2 cellular contexts compared by ENCODE assay signal in the genomic region with DNA sequence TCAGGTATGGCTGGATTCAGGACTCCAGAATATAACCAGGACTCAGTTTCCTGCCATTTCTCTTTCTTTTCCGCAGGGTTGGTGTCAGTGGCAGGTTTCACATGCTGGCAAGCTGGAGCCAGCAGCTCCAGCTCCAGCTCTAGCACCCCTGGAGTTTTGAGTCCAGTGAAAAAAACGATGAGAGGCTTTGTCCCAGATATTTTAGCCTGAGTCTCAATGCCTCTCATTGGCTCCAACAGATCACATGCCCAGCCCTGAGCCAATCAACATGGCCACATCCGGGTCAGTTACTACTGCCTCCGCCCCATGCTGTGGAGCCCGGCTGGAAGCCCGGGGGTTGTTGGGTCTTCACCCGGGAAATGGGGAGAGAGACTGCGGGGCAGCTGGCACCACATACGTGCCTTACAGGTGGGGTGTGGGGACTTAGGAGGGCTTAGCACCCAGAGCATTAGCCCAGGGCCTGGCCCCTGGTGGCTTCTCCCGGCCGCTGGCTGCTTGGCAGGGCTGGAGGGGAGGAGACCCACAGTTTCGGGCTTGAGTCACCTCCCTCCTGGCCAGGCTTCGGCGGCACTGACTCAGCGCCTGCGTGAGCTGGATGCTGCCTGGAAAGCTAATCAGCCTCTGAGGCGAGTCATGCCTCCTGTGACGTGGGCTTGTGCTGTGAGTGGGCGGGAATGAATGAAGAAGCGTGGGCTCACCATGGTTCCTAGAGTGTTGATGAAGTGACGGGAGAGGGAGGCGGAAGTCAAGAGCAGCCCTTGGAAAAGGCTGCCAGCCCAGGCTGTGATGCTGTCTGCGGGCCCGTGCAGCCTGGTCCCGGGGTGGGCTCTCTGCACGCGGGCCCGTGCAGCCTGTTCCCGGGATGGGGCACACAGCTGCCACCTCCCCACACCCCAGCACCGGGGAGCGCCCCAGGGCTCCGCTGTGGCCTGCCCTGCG.
TF ChIP-seq lines count a peak whose summit lies in the region.

No MANE protein-coding gene starts in this region.

TF ChIP-seq in HEK293, 187 proteins besides CTCF, POLR2A, EP300 and RAD21 (continued from another document and continues in another):
- TF ChIP-seq, protein P1, sequence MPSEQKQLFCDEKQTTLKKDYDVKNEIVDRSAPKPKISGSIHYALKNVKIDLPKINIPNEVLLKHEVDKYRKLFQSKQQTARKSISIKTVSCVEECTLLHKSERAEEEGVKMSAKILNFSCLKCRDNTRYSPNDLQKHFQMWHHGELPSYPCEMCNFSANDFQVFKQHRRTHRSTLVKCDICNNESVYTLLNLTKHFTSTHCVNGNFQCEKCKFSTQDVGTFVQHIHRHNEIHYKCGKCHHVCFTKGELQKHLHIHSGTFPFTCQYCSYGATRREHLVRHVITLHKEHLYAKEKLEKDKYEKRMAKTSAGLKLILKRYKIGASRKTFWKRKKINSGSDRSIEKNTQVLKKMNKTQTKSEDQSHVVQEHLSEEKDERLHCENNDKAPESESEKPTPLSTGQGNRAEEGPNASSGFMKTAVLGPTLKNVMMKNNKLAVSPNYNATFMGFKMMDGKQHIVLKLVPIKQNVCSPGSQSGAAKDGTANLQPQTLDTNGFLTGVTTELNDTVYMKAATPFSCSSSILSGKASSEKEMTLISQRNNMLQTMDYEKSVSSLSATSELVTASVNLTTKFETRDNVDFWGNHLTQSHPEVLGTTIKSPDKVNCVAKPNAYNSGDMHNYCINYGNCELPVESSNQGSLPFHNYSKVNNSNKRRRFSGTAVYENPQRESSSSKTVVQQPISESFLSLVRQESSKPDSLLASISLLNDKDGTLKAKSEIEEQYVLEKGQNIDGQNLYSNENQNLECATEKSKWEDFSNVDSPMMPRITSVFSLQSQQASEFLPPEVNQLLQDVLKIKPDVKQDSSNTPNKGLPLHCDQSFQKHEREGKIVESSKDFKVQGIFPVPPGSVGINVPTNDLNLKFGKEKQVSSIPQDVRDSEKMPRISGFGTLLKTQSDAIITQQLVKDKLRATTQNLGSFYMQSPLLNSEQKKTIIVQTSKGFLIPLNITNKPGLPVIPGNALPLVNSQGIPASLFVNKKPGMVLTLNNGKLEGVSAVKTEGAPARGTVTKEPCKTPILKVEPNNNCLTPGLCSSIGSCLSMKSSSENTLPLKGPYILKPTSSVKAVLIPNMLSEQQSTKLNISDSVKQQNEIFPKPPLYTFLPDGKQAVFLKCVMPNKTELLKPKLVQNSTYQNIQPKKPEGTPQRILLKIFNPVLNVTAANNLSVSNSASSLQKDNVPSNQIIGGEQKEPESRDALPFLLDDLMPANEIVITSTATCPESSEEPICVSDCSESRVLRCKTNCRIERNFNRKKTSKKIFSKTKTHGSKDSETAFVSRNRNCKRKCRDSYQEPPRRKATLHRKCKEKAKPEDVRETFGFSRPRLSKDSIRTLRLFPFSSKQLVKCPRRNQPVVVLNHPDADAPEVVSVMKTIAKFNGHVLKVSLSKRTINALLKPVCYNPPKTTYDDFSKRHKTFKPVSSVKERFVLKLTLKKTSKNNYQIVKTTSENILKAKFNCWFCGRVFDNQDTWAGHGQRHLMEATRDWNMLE (tag by site-specific recombination; conservative IDR thresholded peaks at IDR 0.05; ENCODE audit: low read depth) = peak; percentile 32; the same call in 1 of the 2 replicates
- TF ChIP-seq ZNF501 (tag by site-specific recombination; IDR thresholded peaks at IDR 0.05) (peak; percentile 74; the same call in 1 of the 2 replicates), ZNF2 (tag by site-specific recombination; IDR thresholded peaks at IDR 0.05) (peak; percentile 77), ZNF239 (tag by site-specific recombination; IDR thresholded peaks at IDR 0.05) (no peak), SETDB1 (IDR thresholded peaks at IDR 0.05; ENCODE audit: insufficient read length, low read length) (peak; percentile 59), OSR2 (tag by site-specific recombination; IDR thresholded peaks at IDR 0.05) (0 out of 2 replicates have a peak, but pooled peaks have one; percentile 25), SCRT1 (tag by site-specific recombination; IDR thresholded peaks at IDR 0.05; ENCODE audit: borderline replicate concordance) (no peak; the same call in 1 of the 2 replicates), ZNF473 (tag by site-specific recombination; IDR thresholded peaks at IDR 0.05) (no peak), HOXD13 (CRISPR knock-in tag; IDR thresholded peaks at IDR 0.05; ENCODE audit: borderline replicate concordance) (no peak), KLF16 (tag by site-specific recombination; IDR thresholded peaks at IDR 0.05) (peak; percentile 71), ZNF768 (tag by site-specific recombination; IDR thresholded peaks at IDR 0.05) (no peak; the same call in 1 of the 2 replicates), TRIM28 (IDR thresholded peaks at IDR 0.05; ENCODE audit: borderline replicate concordance, low read length) (peak; percentile 84; the same call in 1 of the 2 replicates), BCL11B (tag by site-specific recombination; IDR thresholded peaks at IDR 0.05; ENCODE audit: low read depth) (peak; percentile 66; the same call in 1 of the 2 replicates), ZNF140 (tag by site-specific recombination; IDR thresholded peaks at IDR 0.05) (no peak), ZXDB (tag by site-specific recombination; IDR thresholded peaks at IDR 0.05) (peak; percentile 86)
- TF ChIP-seq, protein P2, sequence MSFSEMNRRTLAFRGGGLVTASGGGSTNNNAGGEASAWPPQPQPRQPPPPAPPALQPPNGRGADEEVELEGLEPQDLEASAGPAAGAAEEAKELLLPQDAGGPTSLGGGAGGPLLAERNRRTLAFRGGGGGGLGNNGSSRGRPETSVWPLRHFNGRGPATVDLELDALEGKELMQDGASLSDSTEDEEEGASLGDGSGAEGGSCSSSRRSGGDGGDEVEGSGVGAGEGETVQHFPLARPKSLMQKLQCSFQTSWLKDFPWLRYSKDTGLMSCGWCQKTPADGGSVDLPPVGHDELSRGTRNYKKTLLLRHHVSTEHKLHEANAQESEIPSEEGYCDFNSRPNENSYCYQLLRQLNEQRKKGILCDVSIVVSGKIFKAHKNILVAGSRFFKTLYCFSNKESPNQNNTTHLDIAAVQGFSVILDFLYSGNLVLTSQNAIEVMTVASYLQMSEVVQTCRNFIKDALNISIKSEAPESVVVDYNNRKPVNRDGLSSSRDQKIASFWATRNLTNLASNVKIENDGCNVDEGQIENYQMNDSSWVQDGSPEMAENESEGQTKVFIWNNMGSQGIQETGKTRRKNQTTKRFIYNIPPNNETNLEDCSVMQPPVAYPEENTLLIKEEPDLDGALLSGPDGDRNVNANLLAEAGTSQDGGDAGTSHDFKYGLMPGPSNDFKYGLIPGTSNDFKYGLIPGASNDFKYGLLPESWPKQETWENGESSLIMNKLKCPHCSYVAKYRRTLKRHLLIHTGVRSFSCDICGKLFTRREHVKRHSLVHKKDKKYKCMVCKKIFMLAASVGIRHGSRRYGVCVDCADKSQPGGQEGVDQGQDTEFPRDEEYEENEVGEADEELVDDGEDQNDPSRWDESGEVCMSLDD (tag by site-specific recombination; IDR thresholded peaks at IDR 0.05) = peak; percentile 85
- TF ChIP-seq, protein P3, sequence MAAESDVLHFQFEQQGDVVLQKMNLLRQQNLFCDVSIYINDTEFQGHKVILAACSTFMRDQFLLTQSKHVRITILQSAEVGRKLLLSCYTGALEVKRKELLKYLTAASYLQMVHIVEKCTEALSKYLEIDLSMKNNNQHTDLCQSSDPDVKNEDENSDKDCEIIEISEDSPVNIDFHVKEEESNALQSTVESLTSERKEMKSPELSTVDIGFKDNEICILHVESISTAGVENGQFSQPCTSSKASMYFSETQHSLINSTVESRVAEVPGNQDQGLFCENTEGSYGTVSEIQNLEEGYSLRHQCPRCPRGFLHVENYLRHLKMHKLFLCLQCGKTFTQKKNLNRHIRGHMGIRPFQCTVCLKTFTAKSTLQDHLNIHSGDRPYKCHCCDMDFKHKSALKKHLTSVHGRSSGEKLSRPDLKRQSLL (tag by site-specific recombination; IDR thresholded peaks at IDR 0.05) = peak; percentile 100

TF ChIP-seq in GM12878, 131 proteins besides CTCF, POLR2A, EP300 and RAD21 (continued from another document):
- 0 out of 2 replicates have a peak, but pooled peaks have one; percentile 15 for TF ChIP-seq RAD51 (IDR thresholded peaks at IDR 0.05)
- no peak for TF ChIP-seq HDGF (IDR thresholded peaks at IDR 0.05)
- no peak for TF ChIP-seq TBL1XR1 (IDR thresholded peaks at IDR 0.05; ENCODE audit: low read depth, low read length)
- peak in 1 of 2 experiments; percentile 89; a peak in 2 of 3 replicates for TF ChIP-seq EGR1 (IDR thresholded peaks at IDR 0.05; ENCODE audit: borderline replicate concordance in 1 of 2, low read depth in 2 of 2, low read length in 2 of 2)
- no peak for TF ChIP-seq FOXK2 (IDR thresholded peaks at IDR 0.05)
- TF ChIP-seq ZSCAN29 (IDR thresholded peaks at IDR 0.05) = no peak
- TF ChIP-seq, protein P4, sequence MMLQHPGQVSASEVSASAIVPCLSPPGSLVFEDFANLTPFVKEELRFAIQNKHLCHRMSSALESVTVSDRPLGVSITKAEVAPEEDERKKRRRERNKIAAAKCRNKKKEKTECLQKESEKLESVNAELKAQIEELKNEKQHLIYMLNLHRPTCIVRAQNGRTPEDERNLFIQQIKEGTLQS (IDR thresholded peaks at IDR 0.05; ENCODE audit: borderline replicate concordance, extremely low read depth, low read depth, low read length) = peak; percentile 77; the same call in 1 of the 2 replicates
- no peak for TF ChIP-seq MXI1 (IDR thresholded peaks at IDR 0.05; ENCODE audit: low read depth, low read length)
- no peak for TF ChIP-seq CHD2 (IDR thresholded peaks at IDR 0.05; ENCODE audit: borderline replicate concordance, low read depth, low read length)
TF ChIP-seq in GM12878: peak in this region for 11.
